ENCODE assay signal across 9 cellular contexts in genomic region chr6:41371461-41371991, GRCh38. TPM values are rescaled to one million over a fixed set of nuclear protein-coding genes. Genes with fewer than 3 reads are reported as not detected.
A peak's percentile ranks its signal among the peaks of the same experiment; 100 is the strongest.
DNase-seq lines count a peak whose midpoint lies in the region; ATAC-seq, FAIRE-seq and TF ChIP-seq lines count a peak whose summit lies in the region.
"Had no signal": no experiment of that assay in that cellular context is flagged by ENCODE, and none has a peak within 500 bp of the region (broad histone marks: within the 10 kb centered on the region; RNA-seq: fewer than 3 reads in every experiment).

No MANE protein-coding gene starts in this region.

- ATAC-seq in HG02870 (IDR thresholded peaks at IDR 0.05; ENCODE audit: unreplicated experiment), result no peak
- ATAC-seq in GM21447 (IDR thresholded peaks at IDR 0.05; ENCODE audit: unreplicated experiment), result no peak

- TF ChIP-seq POLR2A in adrenal gland (IDR thresholded peaks at IDR 0.05), result no peak

- TF ChIP-seq CTCF in adrenal gland (IDR thresholded peaks at IDR 0.05), result peak in 4 of 6 experiments; percentile 6 to 23 (median 10)

- no peak for FAIRE-seq in HTR-8/SVneo (lab: Jason Lieb, UNC)

- peak overlapping the region in 1 of 5 donors; percentile 47 for H3K27ac ChIP-seq in adrenal gland
- no peak overlapping the region for H3K27ac ChIP-seq in skeletal muscle tissue (ENCODE audit: low read depth, low read length)

- H3K4me1 ChIP-seq in adrenal gland (replicated peaks in 1 of 2) (peaks cover 6 to 16% of the 10 kb centered on the region in 2 donors), iPS-15b (ENCODE audit: control insufficient read depth, insufficient read depth, low read length) (peaks cover 18% of the 10 kb centered on the region), skeletal muscle tissue (ENCODE audit: control insufficient read depth in 3 of 3, insufficient read depth in 3 of 3, low read length in 3 of 3) (peaks cover 40 to 43% (median 41%) of the 10 kb centered on the region in 3 donors)

- H3K27me3 ChIP-seq in adrenal gland (peaks cover 70% of the 10 kb centered on the region), iPS-15b (ENCODE audit: control insufficient read depth, insufficient read depth, low read length) (peaks cover 92% of the 10 kb centered on the region), skeletal muscle tissue (ENCODE audit: control insufficient read depth in 3 of 3, insufficient read depth in 3 of 3, low read length in 3 of 3) (peaks cover 68 to 85% (median 77%) of the 10 kb centered on the region in 3 donors)

- DNase-seq in AG08396 (ENCODE audit: low spot score) (peak; percentile 62), HTR-8/SVneo (ENCODE audit: insufficient read length, low spot score) (peak; percentile 33), adrenal gland (peak in 5 of 7 donors; percentile 19 to 42 (median 28)), T-helper 9 cell (no peak)

- WGBS in adrenal gland, 4 donors, result 17 to 29% (median 19%) methylated on average over 26 to 39 of the region's 39 CpGs

- H3K9me3 ChIP-seq in adrenal gland (replicated peaks in 1 of 3), result no peaks in the 10 kb centered on the region
- H3K9me3 ChIP-seq in iPS-15b (ENCODE audit: control insufficient read depth, insufficient read depth, low read length), result no peaks in the 10 kb centered on the region
- no peaks in the 10 kb centered on the region for H3K9me3 ChIP-seq in skeletal muscle tissue (ENCODE audit: control insufficient read depth in 3 of 3, low read length in 3 of 3)

- H3K36me3 ChIP-seq in adrenal gland (replicated peaks in 1 of 2) (no peaks in the 10 kb centered on the region), iPS-15b (ENCODE audit: control insufficient read depth, insufficient read depth, low read length) (no peaks in the 10 kb centered on the region), skeletal muscle tissue (ENCODE audit: control insufficient read depth in 3 of 3, insufficient read depth in 3 of 3, low read length in 3 of 3) (no peaks in the 10 kb centered on the region)

- H3K9ac ChIP-seq in iPS-15b (ENCODE audit: low read depth, low read length), result no peak overlapping the region
- peak overlapping the region in 1 of 3 donors; percentile 50 for H3K9ac ChIP-seq in skeletal muscle tissue (ENCODE audit: low read depth in 1 of 3, low read length in 3 of 3)

- H3K4me3 ChIP-seq in adrenal gland (no peak overlapping the region), iPS-15b (ENCODE audit: low read depth, low read length) (peak overlapping the region; percentile 50), skeletal muscle tissue (ENCODE audit: low read length in 3 of 3) (peak overlapping the region; percentile 45 to 59 (median 49))

- intact Hi-C loops in adrenal gland (cut with DNase I), result loop anchor here (5.0 kb wide), 2 partner anchors 221 to 311 kb away; no protein-coding TSS in a partner anchor

RNA-seq across cellular contexts. Expression of gene NCR2, which starts 36.1 kb away (rescaled TPM):
- total RNA-seq in adrenal gland (not detected), skeletal muscle tissue (not detected)
- polyA plus RNA-seq in adrenal gland, result not detected
- polyA plus RNA-seq: adipose tissue had no signal

Comparison
In these comparisons a context has a peak if more than half of its experiments do, and no peak if none do; other contexts are left out.
1. H3K4me3 ChIP-seq: peak in iPS-15b (single experiment) and skeletal muscle tissue (3 of 3); none in adrenal gland (0 of 4).